In genomic region chr6:61192610-61193009, GRCh38 we compare ENCODE assay signal across 32 cellular contexts.
"Had no signal": no experiment of that assay in that cellular context is flagged by ENCODE, and none has a peak within 500 bp of the region (broad histone marks: within the 10 kb centered on the region; RNA-seq: fewer than 3 reads in every experiment).

No MANE protein-coding gene starts in this region.

- H3K4me2 ChIP-seq: PC-9 had no signal

- H3K4me1 ChIP-seq: SJCRH30 had no signal

- H3K36me3 ChIP-seq: MG63, SJCRH30 had no signal

- H3K4me3 ChIP-seq: MG63, PC-9, SJCRH30, SK-N-MC had no signal

- H3K27me3 ChIP-seq: MG63, SJCRH30 had no signal

- ATAC-seq: Panc1, Right ventricle myocardium inferior, SK-N-SH treated with all-trans-retinoic acid at 6 μM for 48 hours had no signal

- DNase-seq: Kasumi-1, MG63, NCI-H1048, NCI-H1092 treated with DMSO at 0.1 percent for 48 hours, NCI-H1105 treated with DMSO at 0.1 percent for 48 hours, NCI-H1417, NCI-H1436, NCI-H146, NCI-H1694, NCI-H187, NCI-H1930, NCI-H2029 treated with DMSO at 0.1 percent for 48 hours, NCI-H2081 treated with DMSO at 0.1 percent for 48 hours, NCI-H2107, NCI-H2171, NCI-H226, NCI-H446 treated with DMSO at 0.1 percent for 48 hours, NCI-H510A, NCI-H524, NCI-H526, NCI-H69, NCI-H748 treated with DMSO at 0.1 percent for 48 hours, NCI-H82, PC-9, SHP77, SIG-M5, SJCRH30 had no signal

- H3K27ac ChIP-seq: PC-9, RWPE1, SJCRH30, SK-N-MC had no signal

- H2AFZ ChIP-seq: PC-9 had no signal

- H3K9me3 ChIP-seq: MG63, SJCRH30 had no signal
